27 cellular contexts compared by ENCODE assay signal in genomic region chr17:32398946-32399345, GRCh38.
"Had no signal": no experiment of that assay in that cellular context is flagged by ENCODE, and none has a peak within 500 bp of the region (broad histone marks: within the 10 kb centered on the region; RNA-seq: fewer than 3 reads in every experiment).

No MANE protein-coding gene starts in this region.

- H3K4me3 Mint-ChIP-seq: activated B cell treated with CpG ODN at 0.5 μM for 24 hours; activated naive CD8-positive, alpha-beta T cell; neural crest cell; T-cell; T-helper 2 cell treated with Interferon-gamma antibody and Interleukin-4, amounts not matched to agents 5 μg/mL and 100 μg/mL, for 36 hours had no signal

- ATAC-seq: gastroesophageal sphincter, lower lobe of right lung, mucosa of descending colon, T-cell had no signal

- H3K4me3 ChIP-seq: coronary artery, dorsolateral prefrontal cortex, gastroesophageal sphincter, hepatocyte, lower lobe of right lung, mucosa of descending colon, right atrium auricular region, testis, transverse colon had no signal

- H3K4me1 ChIP-seq: gastroesophageal sphincter, lower lobe of right lung, parathyroid adenoma, right atrium auricular region, testis, transverse colon had no signal

- H3K9ac ChIP-seq: parathyroid adenoma had no signal

- H3K4me1 Mint-ChIP-seq: activated B cell treated with CpG ODN at 0.5 μM for 24 hours had no signal

- H3K9me3 Mint-ChIP-seq: activated B cell treated with CpG ODN at 0.5 μM for 24 hours; neural crest cell; T-helper 2 cell treated with Interferon-gamma antibody and Interleukin-4, amounts not matched to agents 5 μg/mL and 100 μg/mL, for 36 hours had no signal

- H3K27me3 ChIP-seq: dorsolateral prefrontal cortex, gastroesophageal sphincter, hepatocyte, right atrium auricular region, testis, transverse colon had no signal

- DNase-seq: activated B cell treated with CpG ODN at 0.5 μM for 24 hours; activated CD4-positive, alpha-beta T cell treated with anti-CD3 and anti-CD28 coated beads, Interleukin-2, amount 50 U/mL, for 4 hours; activated gamma-delta T cell; anterior cingulate cortex; dorsolateral prefrontal cortex; effector memory CD4-positive, alpha-beta T cell; erythroblast; kidney; lower lobe of right lung; mesendoderm; mucosa of descending colon; occipital lobe; stimulated activated CD4-positive, alpha-beta T cell treated with anti-CD3 and anti-CD28 coated beads, Interleukin-15, amount 100 ng/mL, for 24 hours; stimulated activated CD4-positive, alpha-beta T cell treated with anti-CD3 and anti-CD28 coated beads, Interleukin-2, amount 100 ng/mL, for 24 hours; stimulated activated naive CD4-positive, alpha-beta T cell; T-cell; testis; transverse colon had no signal

- H2AFZ ChIP-seq: hepatocyte, parathyroid adenoma had no signal

- H3K36me3 ChIP-seq: gastroesophageal sphincter, lower lobe of right lung, right atrium auricular region, transverse colon had no signal

- H3K27ac Mint-ChIP-seq: activated B cell treated with CpG ODN at 0.5 μM for 24 hours; activated naive CD8-positive, alpha-beta T cell; T-cell; T-helper 2 cell treated with Interferon-gamma antibody and Interleukin-4, amounts not matched to agents 5 μg/mL and 100 μg/mL, for 36 hours had no signal

- H3K9me3 ChIP-seq: gastroesophageal sphincter, lower lobe of right lung, mucosa of descending colon, right atrium auricular region, testis, transverse colon had no signal

- H3K27me3 Mint-ChIP-seq: activated B cell treated with CpG ODN at 0.5 μM for 24 hours; activated naive CD8-positive, alpha-beta T cell; T-cell had no signal

- H3K27ac ChIP-seq: coronary artery, gastroesophageal sphincter, hepatocyte, lower lobe of right lung, parathyroid adenoma, right atrium auricular region, testis, transverse colon had no signal

- H3K4me2 ChIP-seq: hepatocyte had no signal

- H3K36me3 Mint-ChIP-seq: activated naive CD8-positive, alpha-beta T cell had no signal

- H3K79me2 ChIP-seq: hepatocyte, parathyroid adenoma had no signal

- FAIRE-seq: bronchial epithelial cell, kidney had no signal
